Comparison of ENCODE assay signal across 27 cellular contexts in genomic region chr1:61377242-61377958, GRCh38.
"Had no signal": no experiment of that assay in that cellular context is flagged by ENCODE, and none has a peak within 500 bp of the region (broad histone marks: within the 10 kb centered on the region; RNA-seq: fewer than 3 reads in every experiment).

No MANE protein-coding gene starts in this region.

- H3K9me3 ChIP-seq: ascending aorta, body of pancreas, SJSA1 had no signal

- ATAC-seq: activated CD8-positive, alpha-beta T cell treated with anti-CD3 and anti-CD28 coated beads, Interleukin-2, amount 10 ng/mL, durations not matched to agents 7 days and 5 days; activated naive CD4-positive, alpha-beta T cell treated with anti-CD3 and anti-CD28 coated beads, Interleukin-2, amount 50 U/mL, for 72 hours; activated naive CD8-positive, alpha-beta T cell treated with anti-CD3 and anti-CD28 coated beads, Interleukin-2, amount 50 U/mL, for 24 hours; body of pancreas; WTC11 had no signal

- H3K27me3 ChIP-seq: ascending aorta, body of pancreas, SJSA1 had no signal

- H3K27ac Mint-ChIP-seq: activated CD8-positive, alpha-beta T cell treated with anti-CD3 and anti-CD28 coated beads, Interleukin-2, amount 10 ng/mL, durations not matched to agents 7 days and 5 days; activated naive CD4-positive, alpha-beta T cell treated with anti-CD3 and anti-CD28 coated beads, Interleukin-2, amount 50 U/mL, for 72 hours; activated naive CD8-positive, alpha-beta T cell treated with anti-CD3 and anti-CD28 coated beads, Interleukin-2, amount 50 U/mL, for 24 hours; T-helper 1 cell treated with Interleukin-12 subunit alpha and Interleukin-12 subunit beta and Interleukin-4 antibody, amounts not matched to agents 30 μg/mL and 1 μg/mL, for 36 hours; WTC11 had no signal

- H3K4me1 Mint-ChIP-seq: activated naive CD8-positive, alpha-beta T cell treated with anti-CD3 and anti-CD28 coated beads, Interleukin-2, amount 50 U/mL, for 24 hours; WTC11 had no signal

- DNase-seq: activated CD4-positive, alpha-beta T cell treated with anti-CD3 and anti-CD28 coated beads for 48 hours; activated CD4-positive, alpha-beta T cell treated with anti-CD3 and anti-CD28 coated beads, Interleukin-2, amount 50 U/mL, for 4 hours; activated CD4-positive, CD25-positive, alpha-beta regulatory T cell treated with anti-CD3 and anti-CD28 coated beads, Interleukin-2, amount 50 U/mL, for 72 hours; activated CD8-positive, alpha-beta memory T cell treated with anti-CD3 and anti-CD28 coated beads, Interleukin-2, amount 50 U/mL, for 48 hours; activated CD8-positive, alpha-beta T cell treated with anti-CD3 and anti-CD28 coated beads, Interleukin-2, amount 10 ng/mL, durations not matched to agents 7 days and 5 days; activated naive CD4-positive, alpha-beta T cell; activated naive CD8-positive, alpha-beta T cell treated with anti-CD3 and anti-CD28 coated beads, Interleukin-2, amount 50 U/mL, for 24 hours; activated T-cell treated with anti-CD3 and anti-CD28 coated beads, Interleukin-2, amount 50 U/mL, for 1 hour; amniotic stem cell; body of pancreas; KBM-7; NCI-H1092; NCI-H1417; NCI-H1694; NCI-H2029; NCI-H2107; NCI-H2171 treated with DMSO at 0.1 percent for 48 hours; NCI-H226; NCI-H526; NCI-H774; RPMI8226; SHP77 had no signal

- H3K9me3 Mint-ChIP-seq: activated naive CD4-positive, alpha-beta T cell treated with anti-CD3 and anti-CD28 coated beads, Interleukin-2, amount 50 U/mL, for 72 hours; activated naive CD8-positive, alpha-beta T cell treated with anti-CD3 and anti-CD28 coated beads, Interleukin-2, amount 50 U/mL, for 24 hours; T-helper 1 cell treated with Interleukin-12 subunit alpha and Interleukin-12 subunit beta and Interleukin-4 antibody, amounts not matched to agents 30 μg/mL and 1 μg/mL, for 36 hours; WTC11 had no signal

- H3K27ac ChIP-seq: ascending aorta, body of pancreas, SJSA1 had no signal

- H3K27me3 Mint-ChIP-seq: activated naive CD8-positive, alpha-beta T cell treated with anti-CD3 and anti-CD28 coated beads, Interleukin-2, amount 50 U/mL, for 24 hours had no signal

- H3K36me3 Mint-ChIP-seq: activated naive CD4-positive, alpha-beta T cell treated with anti-CD3 and anti-CD28 coated beads, Interleukin-2, amount 50 U/mL, for 72 hours; WTC11 had no signal

- H3K4me3 ChIP-seq: ascending aorta, body of pancreas, SJSA1 had no signal

- H3K4me3 Mint-ChIP-seq: activated CD8-positive, alpha-beta T cell treated with anti-CD3 and anti-CD28 coated beads, Interleukin-2, amount 10 ng/mL, durations not matched to agents 7 days and 5 days; activated naive CD8-positive, alpha-beta T cell treated with anti-CD3 and anti-CD28 coated beads, Interleukin-2, amount 50 U/mL, for 24 hours; T-helper 1 cell treated with Interleukin-12 subunit alpha and Interleukin-12 subunit beta and Interleukin-4 antibody, amounts not matched to agents 30 μg/mL and 1 μg/mL, for 36 hours; WTC11 had no signal

- H3K36me3 ChIP-seq: ascending aorta, SJSA1 had no signal

- H3K4me1 ChIP-seq: body of pancreas, SJSA1 had no signal
